2 cellular contexts compared by ENCODE assay signal in genomic region chr17:75273968-75274708, GRCh38.
TF ChIP-seq lines count a peak whose summit lies in the region.

No MANE protein-coding gene starts in this region.

TF ChIP-seq in IMR-90, 13 proteins besides CTCF, POLR2A, EP300 and RAD21:
- TF ChIP-seq CHD1 (IDR thresholded peaks at IDR 0.05; ENCODE audit: low read depth, low read length) (no peak), CEBPB (IDR thresholded peaks at IDR 0.05; ENCODE audit: low read depth, low read length) (0 out of 2 replicates have a peak, but pooled peaks have one; percentile 34), ELK1 (IDR thresholded peaks at IDR 0.05; ENCODE audit: borderline replicate concordance, low read depth, low read length) (no peak), NFE2L2 (IDR thresholded peaks at IDR 0.05; ENCODE audit: low read depth, low read length) (no peak), RFX5 (IDR thresholded peaks at IDR 0.05; ENCODE audit: low read depth, low read length) (no peak), RCOR1 (IDR thresholded peaks at IDR 0.05; ENCODE audit: insufficient replicate concordance, low read length) (no peak)

TF ChIP-seq in K562, 482 proteins besides CTCF, POLR2A, EP300 and RAD21 (continues in another document):
- TF ChIP-seq NCOA4 (IDR thresholded peaks at IDR 0.05; ENCODE audit: partially characterized antibody) (no peak), ZNF57 (CRISPR knock-in tag; IDR thresholded peaks at IDR 0.05) (no peak), ZNF274 (IDR thresholded peaks at IDR 0.05; ENCODE audit: borderline replicate concordance, low read depth, low read length) (no peak), FOXM1 (IDR thresholded peaks at IDR 0.05; ENCODE audit: low read depth) (no peak), FOXM1 (CRISPR knock-in tag; IDR thresholded peaks at IDR 0.05; ENCODE audit: low read depth) (no peak), BCLAF1 (IDR thresholded peaks at IDR 0.05; ENCODE audit: borderline replicate concordance in 1 of 2, control insufficient read depth in 1 of 2, low read depth in 2 of 2, low read length in 1 of 2) (no peak), E2F8 (IDR thresholded peaks at IDR 0.05; ENCODE audit: low read depth, partially characterized antibody) (no peak), SETDB1 (IDR thresholded peaks at IDR 0.05; ENCODE audit: low read length) (no peak), ZNF639 (CRISPR knock-in tag; conservative IDR thresholded peaks at IDR 0.05 in 1 of 2, IDR thresholded peaks at IDR 0.05 in 1 of 2) (no peak), SIN3A (IDR thresholded peaks at IDR 0.05; ENCODE audit: borderline replicate concordance in 2 of 2, control insufficient read depth in 1 of 2, low read depth in 2 of 2, low read length in 2 of 2) (no peak), TFAP4 (CRISPR knock-in tag; IDR thresholded peaks at IDR 0.05; ENCODE audit: borderline replicate concordance) (peak; percentile 31; the same call in 1 of the 2 replicates), RREB1 (CRISPR knock-in tag; IDR thresholded peaks at IDR 0.05) (no peak), DIDO1 (tag; IDR thresholded peaks at IDR 0.05; ENCODE audit: low read depth) (no peak), MYBL2 (IDR thresholded peaks at IDR 0.05; ENCODE audit: low read depth) (no peak), MYBL2 (CRISPR knock-in tag; IDR thresholded peaks at IDR 0.05; ENCODE audit: borderline replicate concordance) (no peak), HNRNPLL (IDR thresholded peaks at IDR 0.05; ENCODE audit: low read depth, low read length, poor library complexity, severe bottlenecking) (no peak), FOXK1 (CRISPR knock-in tag; IDR thresholded peaks at IDR 0.05; ENCODE audit: borderline replicate concordance) (no peak), ZNF239 (CRISPR knock-in tag; IDR thresholded peaks at IDR 0.05) (no peak), MEF2D (tag; conservative IDR thresholded peaks at IDR 0.05; ENCODE audit: low read depth) (no peak; the same call in 1 of the 2 replicates), ELK3 (CRISPR knock-in tag; IDR thresholded peaks at IDR 0.05) (no peak), KHSRP (IDR thresholded peaks at IDR 0.05) (no peak), ZSCAN32 (CRISPR knock-in tag; IDR thresholded peaks at IDR 0.05) (no peak), HNRNPUL1 (IDR thresholded peaks at IDR 0.05; ENCODE audit: low read length) (no peak), ZBTB49 (CRISPR knock-in tag; IDR thresholded peaks at IDR 0.05; ENCODE audit: borderline replicate concordance) (no peak), ZNF347 (CRISPR knock-in tag; IDR thresholded peaks at IDR 0.05; ENCODE audit: low read depth) (no peak), ATF3 (IDR thresholded peaks at IDR 0.05) (peak; percentile 54; the same call in 1 of the 2 replicates), ATF3 (CRISPR knock-in tag; conservative IDR thresholded peaks at IDR 0.05) (no peak), USF1 (CRISPR knock-in tag; IDR thresholded peaks at IDR 0.05) (peak; percentile 29; the same call in 1 of the 2 replicates), ZNF324 (CRISPR knock-in tag; IDR thresholded peaks at IDR 0.05) (no peak), ELF1 (tag; IDR thresholded peaks at IDR 0.05) (no peak), ZBED1 (IDR thresholded peaks at IDR 0.05) (no peak), CEBPG (CRISPR knock-in tag; IDR thresholded peaks at IDR 0.05) (no peak), CEBPG (tag; conservative IDR thresholded peaks at IDR 0.05 in 1 of 2, IDR thresholded peaks at IDR 0.05 in 1 of 2) (peak in 1 of 2 experiments; percentile 73; a peak in 2 of 4 replicates), SMARCC2 (IDR thresholded peaks at IDR 0.05; ENCODE audit: low read depth) (no peak), VEZF1 (CRISPR knock-in tag; IDR thresholded peaks at IDR 0.05) (no peak), CBFA2T3 (IDR thresholded peaks at IDR 0.05) (0 out of 2 replicates have a peak, but pooled peaks have one; percentile 5), HSF4 (CRISPR knock-in tag; IDR thresholded peaks at IDR 0.05; ENCODE audit: borderline replicate concordance) (no peak)
